ENCODE assay signal across 8 cellular contexts in the genomic region with DNA sequence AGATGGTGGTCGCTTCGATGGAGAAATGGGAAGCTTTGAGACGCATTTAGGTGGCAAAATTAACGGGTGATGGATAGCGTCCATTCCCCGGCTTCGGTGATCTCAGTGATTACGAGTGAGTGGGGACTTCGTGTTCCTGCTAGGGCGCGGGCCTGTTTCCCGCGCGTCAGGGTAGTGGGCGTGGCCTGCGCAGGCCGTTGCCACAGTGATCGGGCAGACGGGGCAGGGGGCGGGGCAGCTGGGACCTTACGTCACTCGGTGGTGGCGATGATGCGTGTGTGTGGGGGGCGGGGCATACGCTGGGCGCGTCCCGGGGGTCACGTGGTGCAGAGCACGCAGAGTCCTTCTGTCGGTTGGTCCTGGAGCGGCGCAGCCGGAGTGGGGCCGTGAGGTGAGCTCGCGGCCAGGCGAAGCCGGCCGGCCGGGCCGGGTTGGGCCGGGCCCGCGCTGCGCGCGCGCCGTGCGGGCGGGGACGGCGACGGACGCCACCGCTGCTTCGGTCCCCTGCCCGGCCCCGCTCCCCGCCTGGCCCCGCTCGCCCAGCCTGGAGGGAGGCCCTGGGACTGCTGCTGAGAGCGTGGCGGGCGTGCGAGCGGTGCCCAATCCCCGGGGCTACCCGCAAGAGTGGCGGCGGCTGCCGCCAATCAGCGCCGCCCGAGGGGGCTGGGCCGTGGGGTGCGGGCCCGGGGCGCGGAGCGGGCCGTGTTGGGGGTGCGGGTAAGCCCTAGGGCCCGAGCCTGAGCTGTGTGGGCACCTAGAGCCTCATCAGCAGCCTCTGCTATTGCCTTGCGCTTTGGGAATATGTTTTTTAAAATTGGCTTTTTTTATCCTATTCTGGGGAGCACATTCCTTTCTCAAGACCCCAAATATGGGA. TPM values are rescaled to one million over a fixed set of nuclear protein-coding genes. Genes with fewer than 3 reads are reported as not detected.
DNase-seq lines count a peak whose midpoint lies in the region; ATAC-seq and TF ChIP-seq lines count a peak whose summit lies in the region.

A gene (plus strand): TSS at position 327 of the 874 bp plus-strand sequence. CDS start 29,508 bp downstream, outside the sequence.

- H4K8ac ChIP-seq in H9 (replicated peaks; ENCODE audit: insufficient read length, low read depth, low read length) = no peak within 1 kb of the TSS

- TF ChIP-seq CTCF in H9 (conservative IDR thresholded peaks at IDR 0.05) (no peak), fibroblast of pulmonary artery (IDR thresholded peaks at IDR 0.05; ENCODE audit: low read length, missing control alignments) (no peak), nephron (IDR thresholded peaks at IDR 0.05; ENCODE audit: unreplicated experiment in 3 of 3) (no peak)

- H3K36me3 Mint-ChIP-seq in H9 (ENCODE audit: insufficient read depth in 1 of 3, low read depth in 3 of 3) = peaks cover 3 to 22% (median 11%) of the 10 kb centered on the region in 3 experiments
- peaks cover 17% of the 10 kb centered on the region for H3K36me3 Mint-ChIP-seq in nephron (ENCODE audit: low read depth)

- H2BK12ac ChIP-seq in H9 (ENCODE audit: insufficient read length, low read depth, low read length) = no peak within 1 kb of the TSS

- no peak within 1 kb of the TSS for H2AK5ac ChIP-seq in H9 (ENCODE audit: insufficient read length, low read length)

- no peaks in the 10 kb centered on the region for H4K20me1 ChIP-seq in H9 (ENCODE audit: control insufficient read depth, insufficient read depth, insufficient read length)

- no peak within 1 kb of the TSS for H4K5ac ChIP-seq in H9 (ENCODE audit: insufficient read length, low read depth, low read length)

- H2BK15ac ChIP-seq in H9 (ENCODE audit: low read depth, low read length) = no peak within 1 kb of the TSS

- H2BK5ac ChIP-seq in H9 (ENCODE audit: insufficient read length, low read length) = no peak within 1 kb of the TSS

- no peak within 1 kb of the TSS for H3K56ac ChIP-seq in H9 (ENCODE audit: insufficient read length, low read depth, low read length)

- H3K9me3 ChIP-seq in ES-I3 (ENCODE audit: control insufficient read depth, insufficient read depth, low read length) = no peaks in the 10 kb centered on the region
- H3K9me3 ChIP-seq in H9 (ENCODE audit: control insufficient read depth, low read depth, low read length) = no peaks in the 10 kb centered on the region
- H3K9me3 ChIP-seq in MG63 = no peaks in the 10 kb centered on the region

- H3K27ac ChIP-seq in H9 (ENCODE audit: insufficient read length, low read depth, low read length) = no peak within 1 kb of the TSS

- peaks cover 7 to 9% of the 10 kb centered on the region in 2 experiments; a peak in 1 of 5 replicates for H3K9me3 Mint-ChIP-seq in H9
- H3K9me3 Mint-ChIP-seq in nephron = peaks cover 2% of the 10 kb centered on the region

- DNase-seq in H9 (peak; percentile 98), MG63 (peak; percentile 97), SHP77 (lab: John Stamatoyannopoulos, UW) (peak; percentile 90 to 93), fibroblast of pulmonary artery (ENCODE audit: low read depth) (peak; percentile 99)
- DNase-seq in activated effector memory CD4-positive, alpha-beta T cell treated with Interleukin-2 at 50 U/mL for 16 hours = peak; percentile 99
- DNase-seq in stimulated activated naive CD8-positive, alpha-beta T cell treated with anti-CD3 and anti-CD28 coated beads, Interleukin-15, Interleukin-2, amounts not matched to agents 100 U/mL and 50 U/mL, for 24 hours = peak; percentile 100

- peaks cover 2% of the 10 kb centered on the region; the same call in 1 of the 2 replicates for H3K27me3 ChIP-seq in H9 (ENCODE audit: insufficient read depth, low read length)
- H3K27me3 ChIP-seq in MG63 = no peaks in the 10 kb centered on the region

- H2BK120ac ChIP-seq in H9 (ENCODE audit: low read depth, low read length, poor library complexity, severe bottlenecking) = no peak within 1 kb of the TSS

- peak within 1 kb of the TSS; percentile 70 for H3K4me3 ChIP-seq in MG63
- peak within 1 kb of the TSS; percentile 91 for H3K4me3 ChIP-seq in fibroblast of pulmonary artery (replicated peaks; ENCODE audit: low read depth, low read length)

- no peak within 1 kb of the TSS for H2BK20ac ChIP-seq in H9 (ENCODE audit: low read depth, low read length, poor library complexity, severe bottlenecking)

- H3K4me1 ChIP-seq in ES-I3 (ENCODE audit: insufficient read depth, low read length) = peaks cover 25% of the 10 kb centered on the region
- H3K4me1 ChIP-seq in H9 (ENCODE audit: insufficient read depth, low read length) = peaks cover 13% of the 10 kb centered on the region; the same call in 1 of the 2 replicates

- H3K36me3 ChIP-seq in ES-I3 (ENCODE audit: insufficient read depth, low read length) = no peaks in the 10 kb centered on the region
- H3K36me3 ChIP-seq in MG63 = peaks cover 26% of the 10 kb centered on the region

- H3K4ac ChIP-seq in H9 (ENCODE audit: low read depth, low read length) = no peak within 1 kb of the TSS; the same call in 1 of the 2 replicates

- no peak within 1 kb of the TSS for H3T11ph ChIP-seq in H9 (ENCODE audit: low read length)

- ATAC-seq in stimulated activated naive CD8-positive, alpha-beta T cell treated with anti-CD3 and anti-CD28 coated beads, Interleukin-15, Interleukin-2, amounts not matched to agents 100 U/mL and 50 U/mL, for 24 hours = peak; percentile 95

- no CpG with 5 or more reads among the region's 87 CpGs for WGBS in H9 (ENCODE audit: extremely low coverage, insufficient read length, low lambda C conversion rate)

- H3K79me1 ChIP-seq in H9 (ENCODE audit: insufficient read depth, low read depth, low read length, poor library complexity, severe bottlenecking) = peaks cover 2% of the 10 kb centered on the region

- peaks cover 6% of the 10 kb centered on the region for H3K23me2 ChIP-seq in H9 (ENCODE audit: insufficient read length, low read depth, low read length, poor library complexity, severe bottlenecking)

- H3K4me3 Mint-ChIP-seq in H9 (peak within 1 kb of the TSS; percentile 85 to 94), nephron (peak within 1 kb of the TSS; percentile 97 to 99 (median 98))

- peaks cover 44 to 47% of the 10 kb centered on the region in 2 experiments for H3K4me1 Mint-ChIP-seq in H9
- H3K4me1 Mint-ChIP-seq in nephron = peaks cover 53% of the 10 kb centered on the region

- H3K27me3 Mint-ChIP-seq in H9 (ENCODE audit: low read depth) (peaks cover 19% of the 10 kb centered on the region), nephron (ENCODE audit: low read depth) (no peaks in the 10 kb centered on the region)

- peak within 1 kb of the TSS; percentile 45 for H3K4me2 ChIP-seq in H9 (ENCODE audit: insufficient read depth, insufficient read length, low read length)

- peak within 1 kb of the TSS; percentile 82 for H3K9ac ChIP-seq in ES-I3 (ENCODE audit: low read depth, low read length)
- H3K9ac ChIP-seq in H9 (ENCODE audit: extremely low read depth, insufficient read length, low read length) = peak within 1 kb of the TSS; percentile 70

- peak within 1 kb of the TSS; percentile 78; the same call in 1 of the 2 replicates for H3K14ac ChIP-seq in H9 (ENCODE audit: insufficient read depth, low read length)

- no peak within 1 kb of the TSS for H4K91ac ChIP-seq in H9 (ENCODE audit: insufficient read length, low read depth, low read length)

- H3K18ac ChIP-seq in H9 (ENCODE audit: insufficient read length, low read depth, low read length) = peak within 1 kb of the TSS; percentile 80

- peaks cover 22% of the 10 kb centered on the region; the same call in 1 of the 2 replicates for H3K79me2 ChIP-seq in H9 (ENCODE audit: insufficient read depth, low read length)

- no peak within 1 kb of the TSS for H2AFZ ChIP-seq in H9 (ENCODE audit: low read length)

- no peak within 1 kb of the TSS for H3K23ac ChIP-seq in H9 (ENCODE audit: insufficient read length, low read depth, low read length)

- H3K27ac Mint-ChIP-seq in H9 (peak within 1 kb of the TSS; percentile 83 to 91 (median 90)), nephron (peak within 1 kb of the TSS; percentile 85 to 96 (median 88))

RNA-seq across cellular contexts. Expression of the gene that starts here (rescaled TPM):
- total RNA-seq in H9 (2021) = 50.3 and 55.3 TPM in 2 replicates
- total RNA-seq in MG63 (2014; rRNA removed; shearing (Covaris generic); ENCODE audit: low replicate concordance) = 50.5 and 57.7 TPM in 2 replicates
